11 cellular contexts compared by ENCODE assay signal in genomic region chr7:158585721-158586498, GRCh38. TPM values are rescaled to one million over a fixed set of nuclear protein-coding genes. Genes with fewer than 3 reads are reported as not detected.
A peak's percentile ranks its signal among the peaks of the same experiment; 100 is the strongest.
DNase-seq lines count a peak whose midpoint lies in the region; ATAC-seq lines count a peak whose summit lies in the region.
"Had no signal": no experiment of that assay in that cellular context is flagged by ENCODE, and none has a peak within 500 bp of the region (broad histone marks: within the 10 kb centered on the region; RNA-seq: fewer than 3 reads in every experiment).

No MANE protein-coding gene starts in this region.

- no peak overlapping the region for H2BK12ac ChIP-seq in neuronal stem cell (ENCODE audit: low read length)

- H3K4me1 Mint-ChIP-seq in IgD-negative memory B cell = peaks cover 6 to 11% (median 7%) of the 10 kb centered on the region in 3 donors
- no peaks in the 10 kb centered on the region for H3K4me1 Mint-ChIP-seq in dendritic cell treated with granulocyte-macrophage colony-stimulating factor and Interleukin-4, amounts not matched to agents 40 ng/mL and 50 ng/mL, for 4 days (ENCODE audit: low read depth)

- H3K36me3 ChIP-seq in neuronal stem cell (replicated peaks in 1 of 2; ENCODE audit: control insufficient read depth in 2 of 2, insufficient read depth in 2 of 2, low read length in 2 of 2) = no peaks in the 10 kb centered on the region
- H3K36me3 ChIP-seq: Peyer's patch had no signal

- H3K27ac Mint-ChIP-seq in IgD-negative memory B cell = peak overlapping the region in 1 of 3 donors; percentile 59
- H3K27ac Mint-ChIP-seq in dendritic cell treated with granulocyte-macrophage colony-stimulating factor and Interleukin-4, amounts not matched to agents 40 ng/mL and 50 ng/mL, for 4 days = no peak overlapping the region

- peaks cover 9 to 54% (median 38%) of the 10 kb centered on the region in 3 experiments for H3K27me3 ChIP-seq in neuronal stem cell (ENCODE audit: control insufficient read depth in 3 of 3, insufficient read depth in 3 of 3, low read depth in 1 of 3, low read length in 3 of 3)
- H3K27me3 ChIP-seq: Peyer's patch had no signal

- no peak overlapping the region for H3K4me2 ChIP-seq in neuronal stem cell (ENCODE audit: insufficient read depth, low read length, poor library complexity, severe bottlenecking)

- no peak overlapping the region for H2AFZ ChIP-seq in neuronal stem cell (ENCODE audit: low read length)

- H2BK120ac ChIP-seq in neuronal stem cell (ENCODE audit: low read depth, low read length) = peak overlapping the region; percentile 10

- H3K79me1 ChIP-seq in neuronal stem cell (ENCODE audit: low read depth, low read length) = no peaks in the 10 kb centered on the region

- no peak overlapping the region for H3K9ac ChIP-seq in neuronal stem cell (ENCODE audit: low read depth, low read length, poor library complexity)

- intact Hi-C loops in dendritic cell treated with granulocyte-macrophage colony-stimulating factor and Interleukin-4, amounts not matched to agents 40 ng/mL and 50 ng/mL, for 4 days (cut with micrococcal nuclease) = no loop called here

- peaks cover 40% of the 10 kb centered on the region for H3K27me3 Mint-ChIP-seq in IgD-negative memory B cell
- H3K27me3 Mint-ChIP-seq in dendritic cell treated with granulocyte-macrophage colony-stimulating factor and Interleukin-4, amounts not matched to agents 40 ng/mL and 50 ng/mL, for 4 days = peaks cover 60% of the 10 kb centered on the region

- no peak overlapping the region for H3K27ac ChIP-seq in neuronal stem cell (replicated peaks; ENCODE audit: low read length)

- no peaks in the 10 kb centered on the region for H3K36me3 Mint-ChIP-seq in IgD-negative memory B cell
- H3K36me3 Mint-ChIP-seq in dendritic cell treated with granulocyte-macrophage colony-stimulating factor and Interleukin-4, amounts not matched to agents 40 ng/mL and 50 ng/mL, for 4 days (ENCODE audit: low read depth) = no peaks in the 10 kb centered on the region

- no peak overlapping the region for H3K4ac ChIP-seq in neuronal stem cell (ENCODE audit: low read length)

- H2BK15ac ChIP-seq in neuronal stem cell (ENCODE audit: low read length) = no peak overlapping the region

- no peak overlapping the region for H4K8ac ChIP-seq in neuronal stem cell (ENCODE audit: low read depth, low read length)

- no peak overlapping the region for H4K91ac ChIP-seq in neuronal stem cell (ENCODE audit: low read depth, low read length, poor library complexity)

- H3K4me3 Mint-ChIP-seq in IgD-negative memory B cell = peak overlapping the region in 3 of 4 donors; percentile 50 to 87 (median 78)
- H3K4me3 Mint-ChIP-seq in dendritic cell treated with granulocyte-macrophage colony-stimulating factor and Interleukin-4, amounts not matched to agents 40 ng/mL and 50 ng/mL, for 4 days = peak overlapping the region; percentile 14

- H3K9me3 ChIP-seq in neuronal stem cell (replicated peaks in 1 of 2; ENCODE audit: control insufficient read depth in 2 of 2, insufficient read depth in 1 of 2, low read depth in 1 of 2, low read length in 2 of 2) = peaks cover 0 to 3% of the 10 kb centered on the region in 2 donors

- H3K9me3 Mint-ChIP-seq in IgD-negative memory B cell = peaks cover 0 to 9% (median under 1%) of the 10 kb centered on the region in 3 donors
- no peaks in the 10 kb centered on the region for H3K9me3 Mint-ChIP-seq in dendritic cell treated with granulocyte-macrophage colony-stimulating factor and Interleukin-4, amounts not matched to agents 40 ng/mL and 50 ng/mL, for 4 days

- H3K18ac ChIP-seq in neuronal stem cell (ENCODE audit: low read length) = peak overlapping the region; percentile 46

- peak in 2 of 3 experiments; percentile 50 to 63 for DNase-seq in NCI-H1417 (lab: John Stamatoyannopoulos, UW)
- DNase-seq in NCI-H1417 treated with DMSO at 0.1 percent for 48 hours (lab: John Stamatoyannopoulos, UW) = no peak
- no peak for DNase-seq in neuronal stem cell (ENCODE audit: low spot score)
- DNase-seq in stimulated activated CD4-positive, alpha-beta T cell treated with anti-CD3 and anti-CD28 coated beads, Interleukin-2, amount 100 ng/mL, for 24 hours = no peak
- DNase-seq in midbrain (lab: John Stamatoyannopoulos, UW) = no peak
- DNase-seq: central memory CD4-positive, alpha-beta T cell; NCI-H1694 had no signal

- peaks cover 0 to 3% of the 10 kb centered on the region in 2 donors for H3K4me1 ChIP-seq in neuronal stem cell (ENCODE audit: control insufficient read depth in 2 of 2, insufficient read depth in 1 of 2, low read depth in 1 of 2, low read length in 2 of 2)

- no peak for ATAC-seq in HG02981 (IDR thresholded peaks at IDR 0.05; ENCODE audit: unreplicated experiment)

- no peak overlapping the region for H3K4me3 ChIP-seq in neuronal stem cell (ENCODE audit: low read length in 2 of 2)

- H2AK5ac ChIP-seq in neuronal stem cell (ENCODE audit: low read depth, low read length) = no peak overlapping the region

- H2BK5ac ChIP-seq in neuronal stem cell (ENCODE audit: low read length) = peak overlapping the region; percentile 57

- no peak overlapping the region for H3K14ac ChIP-seq in neuronal stem cell (ENCODE audit: low read length)

- no peak overlapping the region for H3K23ac ChIP-seq in neuronal stem cell (ENCODE audit: low read depth, low read length, poor library complexity)

- WGBS in neuronal stem cell (ENCODE audit: extremely low coverage in 2 of 2, insufficient read length in 2 of 2, insufficient replicate concordance in 1 of 2), 2 donors = no CpG with 5 or more reads among the region's 17 CpGs

RNA-seq across cellular contexts. Expression of gene PTPRN2, which starts 1.7 kb away (rescaled TPM):
- polyA plus RNA-seq in IgD-negative memory B cell = 1.6 TPM
- polyA plus RNA-seq in neuronal stem cell (2013, experiment 1 of 2) = 19.0 TPM
- 20.3 TPM for polyA plus RNA-seq in neuronal stem cell (2013, experiment 2 of 2)

Comparison
In these comparisons a context has a peak if more than half of its experiments do, and no peak if none do; other contexts are left out.
1. DNase-seq: peak in NCI-H1417 (2 of 3); none in NCI-H1417 treated with DMSO at 0.1 percent for 48 hours (single experiment), neuronal stem cell (single experiment), stimulated activated CD4-positive, alpha-beta T cell treated with anti-CD3 and anti-CD28 coated beads, Interleukin-2, amount 100 ng/mL, for 24 hours (0 of 2) and midbrain (single experiment).